ENCODE assay signal across 8 cellular contexts in genomic region chr19:18606281-18607221, GRCh38. TPM values are rescaled to one million over a fixed set of nuclear protein-coding genes. Genes with fewer than 3 reads are reported as not detected.
DNase-seq lines count a peak whose midpoint lies in the region; ATAC-seq lines count a peak whose summit lies in the region.

CRLF1 (minus strand) TSS chr19:18606799; CDS start chr19:18606656, 143 bp downstream.

- DNase-seq in activated T-cell treated with anti-CD3 and anti-CD28 coated beads, Interleukin-2, amount 50 U/mL, for 4 hours = no peak
- no peak for DNase-seq in activated T-cell treated with anti-CD3 and anti-CD28 coated beads, Interleukin-2, amount 50 U/mL, for 1 hour
- DNase-seq in effector memory CD8-positive, alpha-beta T cell = no peak
- DNase-seq in mesenteric fat pad (ENCODE audit: low spot score) = no peak
- DNase-seq in aorta = no peak
- DNase-seq in NCI-H82 (lab: John Stamatoyannopoulos, UW) = no peak
- DNase-seq in effector CD8-positive, alpha-beta T cell (lab: John Stamatoyannopoulos, UW) = no peak
- no peak for DNase-seq in cerebellar cortex (ENCODE audit: low spot score)

- no peak within 1 kb of the TSS for H3K27ac ChIP-seq in aorta (ENCODE audit: low read depth in 1 of 2, low read length in 2 of 2)

- no peaks in the 10 kb centered on the region for H3K36me3 Mint-ChIP-seq in activated T-cell treated with anti-CD3 and anti-CD28 coated beads, Interleukin-2, amount 50 U/mL, for 4 hours (ENCODE audit: insufficient read depth)
- no peaks in the 10 kb centered on the region for H3K36me3 Mint-ChIP-seq in effector memory CD8-positive, alpha-beta T cell (ENCODE audit: insufficient read depth)

- no peaks in the 10 kb centered on the region for H3K27me3 ChIP-seq in aorta (ENCODE audit: control insufficient read depth in 1 of 2, insufficient read depth in 2 of 2, low read length in 1 of 2)

- no peaks in the 10 kb centered on the region for H3K9me3 Mint-ChIP-seq in activated T-cell treated with anti-CD3 and anti-CD28 coated beads, Interleukin-2, amount 50 U/mL, for 4 hours
- no peaks in the 10 kb centered on the region for H3K9me3 Mint-ChIP-seq in effector memory CD8-positive, alpha-beta T cell

- intact Hi-C loops in aorta (cut with DNase I) = no loop called here

- H3K36me3 ChIP-seq in aorta (ENCODE audit: control insufficient read depth in 1 of 2, insufficient read depth in 2 of 2, low read length in 1 of 2) = no peaks in the 10 kb centered on the region

- no peaks in the 10 kb centered on the region for H3K9me3 ChIP-seq in aorta (ENCODE audit: control insufficient read depth, low read length)

- no peak within 1 kb of the TSS for H3K27ac Mint-ChIP-seq in effector memory CD8-positive, alpha-beta T cell

- WGBS in aorta, 2 donors = 0 to 1% methylated on average over 39 to 116 of the region's 116 CpGs

- H3K27me3 Mint-ChIP-seq in activated T-cell treated with anti-CD3 and anti-CD28 coated beads, Interleukin-2, amount 50 U/mL, for 4 hours (ENCODE audit: low read depth) = peaks cover 72% of the 10 kb centered on the region
- H3K27me3 Mint-ChIP-seq in effector memory CD8-positive, alpha-beta T cell = peaks cover 65 to 85% of the 10 kb centered on the region in 2 donors

- H3K4me3 Mint-ChIP-seq in activated T-cell treated with anti-CD3 and anti-CD28 coated beads, Interleukin-2, amount 50 U/mL, for 4 hours = peak within 1 kb of the TSS; percentile 43
- H3K4me3 Mint-ChIP-seq in effector memory CD8-positive, alpha-beta T cell = peak within 1 kb of the TSS; percentile 47 to 65

- peaks cover 16% of the 10 kb centered on the region for H3K4me1 Mint-ChIP-seq in activated T-cell treated with anti-CD3 and anti-CD28 coated beads, Interleukin-2, amount 50 U/mL, for 4 hours (ENCODE audit: low read depth)
- H3K4me1 Mint-ChIP-seq in effector memory CD8-positive, alpha-beta T cell (ENCODE audit: low read depth in 2 of 2) = peaks cover 13 to 15% of the 10 kb centered on the region in 2 donors

- no peak for ATAC-seq in activated T-cell treated with anti-CD3 and anti-CD28 coated beads, Interleukin-2, amount 50 U/mL, for 4 hours
- ATAC-seq in effector memory CD8-positive, alpha-beta T cell (replicated peaks) = no peak
- ATAC-seq in aorta (ENCODE audit: low FRiP score) = no peak

- peak within 1 kb of the TSS in 1 of 2 donors; percentile 11 for H3K4me3 ChIP-seq in aorta (ENCODE audit: low read length in 2 of 2)

- H3K4me1 ChIP-seq in aorta (ENCODE audit: control insufficient read depth in 1 of 2, insufficient read depth in 2 of 2, low read length in 2 of 2) = no peaks in the 10 kb centered on the region

RNA-seq across cellular contexts. Expression of gene CRLF1, which starts in this region (rescaled TPM):
- under 1 TPM in 2 of 3 donors, not detected in 1; 0.32 to 0.76 TPM for total RNA-seq in activated T-cell treated with anti-CD3 and anti-CD28 coated beads, Interleukin-2, amount 50 U/mL, for 4 hours
- total RNA-seq in mesenteric fat pad = 30.7 TPM
- total RNA-seq in aorta = 10 to 100 TPM; 34.3 to 92.5 TPM
- 1,000 to 10,000 TPM in 1 of 2 donors, 100 to 1,000 TPM in 1; 317 to 1,029 TPM for polyA plus RNA-seq in aorta

Comparison
In these comparisons a context has a peak if more than half of its experiments do, and no peak if none do; other contexts are left out.
1. RNA of gene CRLF1 (total RNA-seq): 34.3 to 92.5 TPM in aorta and 30.7 TPM in mesenteric fat pad (single experiment); 0.32 to 0.76 TPM in activated T-cell treated with anti-CD3 and anti-CD28 coated beads, Interleukin-2, amount 50 U/mL, for 4 hours; every median in the first group is over 10 times any median in the second.